Comparison of ENCODE assay signal across 8 cellular contexts in genomic region chrX:10158279-10158939, GRCh38. TPM values are rescaled to one million over a fixed set of nuclear protein-coding genes. Genes with fewer than 3 reads are reported as not detected.
DNase-seq lines count a peak whose midpoint lies in the region; ATAC-seq and TF ChIP-seq lines count a peak whose summit lies in the region.

No MANE protein-coding gene starts in this region.

- DNase-seq in WTC11 (ENCODE audit: low spot score) = peak; percentile 54
- DNase-seq in hypothalamus (lab: John Stamatoyannopoulos, UW) = peak in 46 of 51 donors; percentile 6 to 79 (median 40)
- peak; percentile 37 for DNase-seq in stimulated activated CD8-positive, alpha-beta memory T cell treated with anti-CD3 and anti-CD28 coated beads, Interleukin-4, amount 100 ng/mL, for 48 hours
- no peak for DNase-seq in MV-4-11 (lab: John Stamatoyannopoulos, UW)

- peaks cover 16% of the 10 kb centered on the region for H3K4me1 ChIP-seq in ES-I3 (ENCODE audit: insufficient read depth, low read length)

- H3K4me3 Mint-ChIP-seq in WTC11 = peak overlapping the region; percentile 64

- peaks cover 31% of the 10 kb centered on the region for H3K4me1 Mint-ChIP-seq in WTC11

- no peaks in the 10 kb centered on the region for H3K36me3 Mint-ChIP-seq in WTC11

- TF ChIP-seq CTCF in WTC11 (IDR thresholded peaks at IDR 0.05) = no peak

- no peaks in the 10 kb centered on the region for H3K9me3 ChIP-seq in ES-I3 (ENCODE audit: control insufficient read depth, insufficient read depth, low read length)

- peak overlapping the region; percentile 47; the same call in 1 of the 2 replicates for H3K9ac ChIP-seq in ES-I3 (ENCODE audit: low read depth, low read length)

- CTCF ChIA-PET in WTC11 (lab: Charles Lee) = no interaction called here

- POLR2A ChIA-PET in WTC11 (lab: Charles Lee) = no interaction called here

- H3K36me3 ChIP-seq in ES-I3 (ENCODE audit: insufficient read depth, low read length) = no peaks in the 10 kb centered on the region

- ATAC-seq in HG03432 (IDR thresholded peaks at IDR 0.05; ENCODE audit: unreplicated experiment) (peak; percentile 74), WTC11 (peak; percentile 48), HG02642 (IDR thresholded peaks at IDR 0.05; ENCODE audit: poor library complexity, unreplicated experiment) (no peak), HG02588 (IDR thresholded peaks at IDR 0.05; ENCODE audit: unreplicated experiment) (no peak)

- H3K27me3 Mint-ChIP-seq in WTC11 (ENCODE audit: low read depth) = no peaks in the 10 kb centered on the region

- no peaks in the 10 kb centered on the region for H3K9me3 Mint-ChIP-seq in WTC11

- H3K27ac Mint-ChIP-seq in WTC11 = no peak overlapping the region

TF ChIP-seq in WTC11, 78 proteins besides CTCF, POLR2A, EP300 and RAD21:
- TF ChIP-seq E2F5 (CRISPR knock-in tag; IDR thresholded peaks at IDR 0.05) (0 out of 2 replicates have a peak, but pooled peaks have one; percentile 47), PREB (CRISPR knock-in tag; IDR thresholded peaks at IDR 0.05; ENCODE audit: borderline replicate concordance) (no peak), USF1 (CRISPR knock-in tag; IDR thresholded peaks at IDR 0.05) (peak; percentile 91), CREB1 (CRISPR knock-in tag; IDR thresholded peaks at IDR 0.05) (no peak), PRRX2 (CRISPR knock-in tag; IDR thresholded peaks at IDR 0.05) (no peak), SP1 (CRISPR knock-in tag; conservative IDR thresholded peaks at IDR 0.05) (peak; percentile 55), TCF7 (CRISPR knock-in tag; IDR thresholded peaks at IDR 0.05; ENCODE audit: low read depth) (no peak), MAX (CRISPR knock-in tag; IDR thresholded peaks at IDR 0.05) (peak; percentile 82; the same call in 1 of the 2 replicates), ZNF138 (CRISPR knock-in tag; conservative IDR thresholded peaks at IDR 0.05) (no peak), RORB (CRISPR knock-in tag; IDR thresholded peaks at IDR 0.05) (no peak), ETV6 (CRISPR knock-in tag; IDR thresholded peaks at IDR 0.05) (0 out of 2 replicates have a peak, but pooled peaks have one; percentile 23), ZNF232 (CRISPR knock-in tag; IDR thresholded peaks at IDR 0.05) (no peak), NR2C2 (CRISPR knock-in tag; IDR thresholded peaks at IDR 0.05) (no peak), IRF2 (CRISPR knock-in tag; IDR thresholded peaks at IDR 0.05; ENCODE audit: borderline replicate concordance, low read depth) (no peak), ZBTB43 (CRISPR knock-in tag; IDR thresholded peaks at IDR 0.05) (no peak), FOXK1 (CRISPR knock-in tag; IDR thresholded peaks at IDR 0.05) (0 out of 2 replicates have a peak, but pooled peaks have one; percentile 11), E2F1 (CRISPR knock-in tag; IDR thresholded peaks at IDR 0.05) (no peak), TEAD1 (CRISPR knock-in tag; IDR thresholded peaks at IDR 0.05) (no peak), USF2 (CRISPR knock-in tag; IDR thresholded peaks at IDR 0.05) (peak; percentile 93), E2F4 (CRISPR knock-in tag; IDR thresholded peaks at IDR 0.05; ENCODE audit: borderline replicate concordance, low read depth) (no peak), ZNF425 (CRISPR knock-in tag; conservative IDR thresholded peaks at IDR 0.05) (no peak)

RNA-seq across cellular contexts. Expression of gene CLCN4, which starts 1.6 kb away (rescaled TPM):
- total RNA-seq in WTC11 (2021) = 8.1 to 8.9 TPM (median 8.7 TPM) in 3 replicates

Comparison
In these comparisons a context has a peak if more than half of its experiments do, and no peak if none do; other contexts are left out.
1. ATAC-seq: peak in HG03432 (single experiment) and WTC11 (single experiment); none in HG02642 (single experiment) and HG02588 (single experiment).